In genomic region chr12:28177862-28178261, GRCh38 we compare ENCODE assay signal across 19 cellular contexts. TPM values are rescaled to one million over a fixed set of nuclear protein-coding genes. Genes with fewer than 3 reads are reported as not detected.
DNase-seq lines count a peak whose midpoint lies in the region; ATAC-seq and TF ChIP-seq lines count a peak whose summit lies in the region.
"Had no signal": no experiment of that assay in that cellular context is flagged by ENCODE, and none has a peak within 500 bp of the region (broad histone marks: within the 10 kb centered on the region; RNA-seq: fewer than 3 reads in every experiment).

No MANE protein-coding gene starts in this region.

- H2AFZ ChIP-seq in PC-3 (ENCODE audit: low read length): no peak overlapping the region
- H2AFZ ChIP-seq in mesenchymal stem cell (ENCODE audit: low read depth, low read length): no peak overlapping the region
- H2AFZ ChIP-seq in neural cell (ENCODE audit: low read depth, low read length): no peak overlapping the region

- no peak overlapping the region for H2AK5ac ChIP-seq in mesenchymal stem cell (ENCODE audit: low read length, severe bottlenecking)

- H3K9me3 ChIP-seq in BLaER1 treated with 17β-estradiol and CSF1 and Interleukin-3, amounts not matched to agents 10 nM and 100 nM (replicated peaks in 1 of 11): peaks cover under 1 to 18% (median 12%) of the 10 kb centered on the region in 11 experiments; a peak in 11 of 22 replicates
- H3K9me3 ChIP-seq in PC-3 (ENCODE audit: low read length): no peaks in the 10 kb centered on the region
- H3K9me3 ChIP-seq in mesenchymal stem cell (ENCODE audit: control insufficient read depth, low read length): no peaks in the 10 kb centered on the region
- no peaks in the 10 kb centered on the region for H3K9me3 ChIP-seq in neural cell (ENCODE audit: low read length)
- H3K9me3 ChIP-seq: BE2C, Caco-2, HAP-1 had no signal

- H3K4ac ChIP-seq in mesenchymal stem cell (ENCODE audit: low read depth in 1 of 2, low read length in 2 of 2): no peak overlapping the region

- DNase-seq in PC-3 (no peak), mesenchymal stem cell (no peak), NCI-H748 treated with DMSO at 0.1 percent for 48 hours (lab: John Stamatoyannopoulos, UW) (no peak), Right ventricle myocardium inferior (ENCODE audit: missing footprints) (no peak), DMS114 treated with DMSO at 0.1 percent for 48 hours (lab: John Stamatoyannopoulos, UW; ENCODE audit: unreplicated experiment) (no peak), cardiac septum (ENCODE audit: low spot score) (no peak)
- DNase-seq: BE2C; Caco-2; CD4-positive, CD25-positive, alpha-beta regulatory T cell; CD8-positive, alpha-beta T cell; DMS79; EL; GDM1; GOT3 had no signal

- no peak overlapping the region for H4K8ac ChIP-seq in mesenchymal stem cell (ENCODE audit: low read length)

- H3K9ac ChIP-seq in BLaER1 treated with 17β-estradiol and CSF1 and Interleukin-3, amounts not matched to agents 10 nM and 100 nM: no peak overlapping the region
- H3K9ac ChIP-seq in PC-3 (ENCODE audit: low read length) (no peak overlapping the region), mesenchymal stem cell (ENCODE audit: low read length) (peak overlapping the region; percentile 16), neural cell (ENCODE audit: low read length) (no peak overlapping the region)

- H3K36me3 ChIP-seq in BLaER1 treated with 17β-estradiol and CSF1 and Interleukin-3, amounts not matched to agents 10 nM and 100 nM: no peaks in the 10 kb centered on the region
- no peaks in the 10 kb centered on the region for H3K36me3 ChIP-seq in PC-3 (ENCODE audit: low read depth, low read length)
- H3K36me3 ChIP-seq in mesenchymal stem cell (ENCODE audit: control insufficient read depth in 1 of 2, insufficient read depth in 2 of 2, low read depth in 1 of 2, low read length in 2 of 2): no peaks in the 10 kb centered on the region
- no peaks in the 10 kb centered on the region for H3K36me3 ChIP-seq in neural cell (ENCODE audit: insufficient read depth, low read length)
- H3K36me3 ChIP-seq: BE2C, HAP-1 had no signal

- H3K4me3 ChIP-seq in BLaER1 treated with 17β-estradiol and CSF1 and Interleukin-3, amounts not matched to agents 10 nM and 100 nM: no peak overlapping the region
- H3K4me3 ChIP-seq in PC-3 (ENCODE audit: low read length) (no peak overlapping the region), mesenchymal stem cell (ENCODE audit: insufficient read depth in 1 of 2, low read depth in 1 of 2, low read length in 2 of 2) (no peak overlapping the region), neural cell (ENCODE audit: low read length) (no peak overlapping the region)
- H3K4me3 ChIP-seq: GM12878, HAP-1 had no signal

- H3K4me2 ChIP-seq in BLaER1 treated with 17β-estradiol and CSF1 and Interleukin-3, amounts not matched to agents 10 nM and 100 nM: peak overlapping the region in 8 of 11 experiments; percentile 58 to 82 (median 74); a peak in 14 of 22 replicates
- H3K4me2 ChIP-seq in PC-3 (ENCODE audit: low read length) (no peak overlapping the region), mesenchymal stem cell (ENCODE audit: low read length, poor library complexity, severe bottlenecking) (no peak overlapping the region), neural cell (ENCODE audit: low read length) (no peak overlapping the region)

- H3K4me1 ChIP-seq in BLaER1 treated with 17β-estradiol and CSF1 and Interleukin-3, amounts not matched to agents 10 nM and 100 nM: peaks cover 15 to 42% (median 29%) of the 10 kb centered on the region in 10 experiments
- H3K4me1 ChIP-seq in PC-3 (ENCODE audit: insufficient read depth, low read length) (peaks cover 6% of the 10 kb centered on the region; the same call in 1 of the 2 replicates), mesenchymal stem cell (ENCODE audit: control insufficient read depth, insufficient read depth, low read depth, low read length) (no peaks in the 10 kb centered on the region)
- H3K4me1 ChIP-seq: Caco-2, HAP-1 had no signal

- H3F3A ChIP-seq in PC-3 (ENCODE audit: low read length, unreplicated experiment) (no peaks in the 10 kb centered on the region), neural cell (ENCODE audit: insufficient read depth, low read length, poor library complexity, severe bottlenecking) (no peaks in the 10 kb centered on the region)

- no TSS peak for BruUV-seq in PC-3 (replicated peaks; lab: Mats Ljungman, UMichigan)

- no peak overlapping the region for H3K14ac ChIP-seq in mesenchymal stem cell (ENCODE audit: low read length in 2 of 2)

- POLR2A ChIA-PET in PC-3 (lab: Charles Lee; ENCODE audit: unreplicated experiment): no interaction called here

- no peak overlapping the region for H4K91ac ChIP-seq in mesenchymal stem cell (ENCODE audit: low read length)

- H3K23ac ChIP-seq in mesenchymal stem cell (ENCODE audit: low read length in 2 of 2): no peak overlapping the region

- CTCF ChIA-PET in PC-3 (lab: Charles Lee): no interaction called here

- no peak for TF ChIP-seq EP300 in neural cell (conservative IDR thresholded peaks at IDR 0.05; ENCODE audit: poor library complexity, severe bottlenecking)

- intact Hi-C loops in PC-3 (cut with micrococcal nuclease): loop anchor here (10.0 kb wide), 2 partner anchors 333 to 787 kb away; no protein-coding TSS in a partner anchor
- intact Hi-C loops in Right ventricle myocardium inferior (cut with DNase I): loop anchor here (10.0 kb wide), 1 partner anchor 697 kb away; no protein-coding TSS in a partner anchor
- intact Hi-C loops in cardiac septum (cut with DNase I): no loop called here

- no peaks in the 10 kb centered on the region for H3K79me2 ChIP-seq in PC-3 (ENCODE audit: low read length)
- no peaks in the 10 kb centered on the region for H3K79me2 ChIP-seq in neural cell (replicated peaks; ENCODE audit: insufficient read depth, low read length)

- H2BK15ac ChIP-seq in mesenchymal stem cell (ENCODE audit: low read depth, poor library complexity, severe bottlenecking): no peak overlapping the region

- H2BK120ac ChIP-seq in mesenchymal stem cell (ENCODE audit: low read depth, low read length): no peak overlapping the region

- ATAC-seq in PC-3: no peak
- no peak for ATAC-seq in Right ventricle myocardium inferior
- ATAC-seq: CD8-positive, alpha-beta T cell; GM12878 had no signal

- H3K9me2 ChIP-seq in PC-3 (replicated peaks; ENCODE audit: low read length): no peaks in the 10 kb centered on the region
- no peaks in the 10 kb centered on the region for H3K9me2 ChIP-seq in neural cell (ENCODE audit: insufficient read depth, low read length)

- WGBS in mesenchymal stem cell: 80% methylated on average over 1 of the region's 1 CpG

- no peak overlapping the region for H3K18ac ChIP-seq in mesenchymal stem cell (ENCODE audit: low read depth in 1 of 2, low read length in 2 of 2)

- H2BK5ac ChIP-seq in mesenchymal stem cell (ENCODE audit: low read depth, low read length, poor library complexity, severe bottlenecking): no peak overlapping the region

- no peak overlapping the region for H2BK12ac ChIP-seq in mesenchymal stem cell (ENCODE audit: low read length in 2 of 2)

- TF ChIP-seq RAD21 in neural cell (conservative IDR thresholded peaks at IDR 0.05): no peak

- H4K20me1 ChIP-seq in BLaER1 treated with 17β-estradiol and CSF1 and Interleukin-3, amounts not matched to agents 10 nM and 100 nM: no peaks in the 10 kb centered on the region
- no peaks in the 10 kb centered on the region for H4K20me1 ChIP-seq in PC-3 (ENCODE audit: low read length)
- no peaks in the 10 kb centered on the region for H4K20me1 ChIP-seq in neural cell (ENCODE audit: insufficient read depth)

- TF ChIP-seq CTCF in PC-3 (conservative IDR thresholded peaks at IDR 0.05; ENCODE audit: low read depth, low read length): no peak
- TF ChIP-seq CTCF in neural cell (IDR thresholded peaks at IDR 0.05; ENCODE audit: poor library complexity, severe bottlenecking): no peak

- H3K27ac ChIP-seq in BLaER1 treated with 17β-estradiol and CSF1 and Interleukin-3, amounts not matched to agents 10 nM and 100 nM: peak overlapping the region in 5 of 11 experiments; percentile 9 to 77 (median 55); a peak in 7 of 22 replicates
- H3K27ac ChIP-seq in PC-3 (ENCODE audit: low read length) (peak overlapping the region; percentile 38), mesenchymal stem cell (ENCODE audit: low read length, poor library complexity, severe bottlenecking) (no peak overlapping the region), neural cell (ENCODE audit: low read length) (no peak overlapping the region)
- H3K27ac ChIP-seq: C4-2B had no signal

- no peaks in the 10 kb centered on the region for H3K27me3 ChIP-seq in BLaER1 treated with 17β-estradiol and CSF1 and Interleukin-3, amounts not matched to agents 10 nM and 100 nM
- no peaks in the 10 kb centered on the region for H3K27me3 ChIP-seq in PC-3 (ENCODE audit: low read length)
- H3K27me3 ChIP-seq in mesenchymal stem cell (ENCODE audit: control insufficient read depth in 1 of 2, insufficient read depth in 1 of 2, low read length in 2 of 2): no peaks in the 10 kb centered on the region
- H3K27me3 ChIP-seq in neural cell (ENCODE audit: insufficient read depth, low read depth, low read length): no peaks in the 10 kb centered on the region
- H3K27me3 ChIP-seq: BE2C had no signal

- H3K79me1 ChIP-seq in mesenchymal stem cell (replicated peaks; ENCODE audit: low read length, poor library complexity, severe bottlenecking): no peaks in the 10 kb centered on the region

TF ChIP-seq in neural cell, 6 proteins besides CTCF, POLR2A, EP300 and RAD21 (continues in another document):
- no peak for TF ChIP-seq POLR2AphosphoS5 (IDR thresholded peaks at IDR 0.05)
- TF ChIP-seq MXI1 (conservative IDR thresholded peaks at IDR 0.05; ENCODE audit: poor library complexity, severe bottlenecking): no peak

RNA-seq across cellular contexts. Expression of gene CCDC91, which starts 12.4 kb away (rescaled TPM):
- total RNA-seq in PC-3 (2014; rRNA removed): 15.7 and 22.2 TPM in 2 replicates
- 29.7 TPM for polyA plus RNA-seq in mesenchymal stem cell (2013, experiment 1 of 2)
- 36.9 TPM for polyA plus RNA-seq in mesenchymal stem cell (2013, experiment 2 of 2)
- polyA plus RNA-seq in neural cell: 10.1 and 11.6 TPM in 2 replicates
- polyA minus RNA-seq in neural cell: 43.9 and 69.4 TPM in 2 replicates
- total RNA-seq in Right ventricle myocardium inferior: 47.0 TPM
- total RNA-seq in cardiac septum: 48.5 TPM

Comparison
In these comparisons a context has a peak if more than half of its experiments do, and no peak if none do; other contexts are left out.
1. H3K4me2 ChIP-seq: peak in BLaER1 treated with 17β-estradiol and CSF1 and Interleukin-3, amounts not matched to agents 10 nM and 100 nM (8 of 11); none in PC-3 (single experiment), mesenchymal stem cell (single experiment) and neural cell (single experiment).